1 cellular context compared by ENCODE assay signal in genomic region chr19:7830823-7831222, GRCh38.
TF ChIP-seq lines count a peak whose summit lies in the region.

No MANE protein-coding gene starts in this region.

TF ChIP-seq in endothelial cell of umbilical vein, 7 proteins besides CTCF, POLR2A, EP300 and RAD21:
- TF ChIP-seq JUN (IDR thresholded peaks at IDR 0.05; ENCODE audit: borderline replicate concordance, insufficient read depth, insufficient read length, low read depth) (no peak), MAX (IDR thresholded peaks at IDR 0.05; ENCODE audit: insufficient read depth, insufficient read length) (no peak)
